In the genomic region with DNA sequence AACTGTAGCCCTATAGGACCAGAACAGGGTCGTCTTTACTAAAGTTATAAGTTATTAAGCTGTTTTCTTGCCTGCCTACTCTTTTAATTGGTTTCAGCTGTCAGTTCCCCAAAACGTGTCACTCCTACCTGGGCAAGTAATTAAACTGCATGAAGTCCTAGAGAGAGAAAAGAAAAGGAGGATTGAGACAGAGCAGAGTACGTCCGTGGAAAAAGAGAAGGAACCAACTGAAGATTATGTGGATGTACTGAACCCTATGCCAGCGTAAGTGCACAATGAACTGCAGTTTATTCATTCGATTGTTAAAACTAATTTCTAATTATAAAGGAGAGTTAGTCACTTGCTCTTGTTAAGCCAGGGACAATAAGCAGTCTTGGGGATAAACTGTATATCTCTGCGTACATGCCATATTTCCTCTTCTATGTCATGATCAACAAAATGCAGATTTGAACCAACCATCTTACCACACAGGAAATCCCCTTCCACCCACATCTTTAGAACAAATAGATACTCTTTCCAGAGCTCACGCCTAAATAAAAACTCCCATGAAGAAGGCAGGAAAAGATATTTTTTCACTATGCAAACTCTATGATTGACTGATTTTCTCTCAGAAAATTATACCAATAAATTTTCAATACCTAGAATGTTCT, we compare ENCODE assay signal across 10 cellular contexts. TPM values are rescaled to one million over a fixed set of nuclear protein-coding genes. Genes with fewer than 3 reads are reported as not detected.
DNase-seq lines count a peak whose midpoint lies in the region; ATAC-seq and TF ChIP-seq lines count a peak whose summit lies in the region.
"Had no signal": no experiment of that assay in that cellular context is flagged by ENCODE, and none has a peak within 500 bp of the region (broad histone marks: within the 10 kb centered on the region; RNA-seq: fewer than 3 reads in every experiment).

No MANE protein-coding gene starts in this region.

- TF ChIP-seq EP300 in transverse colon (IDR thresholded peaks at IDR 0.05; ENCODE audit: low read depth): no peak

- no peaks in the 10 kb centered on the region for H3K4me1 ChIP-seq in transverse colon

- H3K27ac Mint-ChIP-seq in WTC11: no peak overlapping the region

- no peak overlapping the region for H3K4me3 Mint-ChIP-seq in WTC11

- intact Hi-C loops in transverse colon (cut with DNase I; ENCODE audit: low total_unique reads): no loop called here

- ATAC-seq in HG03439 (IDR thresholded peaks at IDR 0.05; ENCODE audit: unreplicated experiment): peak; percentile 41
- ATAC-seq in WTC11: no peak

- TF ChIP-seq POLR2A in transverse colon (IDR thresholded peaks at IDR 0.05): no peak

- no peaks in the 10 kb centered on the region for H3K27me3 Mint-ChIP-seq in WTC11 (ENCODE audit: low read depth)

- no peaks in the 10 kb centered on the region for H3K36me3 ChIP-seq in transverse colon

- no peaks in the 10 kb centered on the region for H3K9me3 ChIP-seq in transverse colon

- no peak overlapping the region for H3K27ac ChIP-seq in transverse colon

- no peaks in the 10 kb centered on the region for H3K27me3 ChIP-seq in transverse colon

- TF ChIP-seq CTCF in GM12865 (IDR thresholded peaks at IDR 0.05; ENCODE audit: insufficient read depth, low read depth, low read length, missing control alignments): no peak
- no peak for TF ChIP-seq CTCF in GM20000 (IDR thresholded peaks at IDR 0.05; ENCODE audit: extremely low read depth, missing control alignments)
- TF ChIP-seq CTCF in WTC11 (IDR thresholded peaks at IDR 0.05): no peak
- TF ChIP-seq CTCF in transverse colon (IDR thresholded peaks at IDR 0.05): no peak

- in situ Hi-C loops in transverse colon (cut with MboI; ENCODE audit: low pct_ligation_motif_present in 1 of 4, low pct_unique_long_range_greater_than_20kb in 1 of 4, low sequenced_read_pairs in 3 of 4): no loop called here

- POLR2A ChIA-PET in WTC11 (lab: Charles Lee): no interaction called here

- no peaks in the 10 kb centered on the region for H3K4me1 Mint-ChIP-seq in WTC11

- H3K9me3 Mint-ChIP-seq in WTC11: no peaks in the 10 kb centered on the region

- no peaks in the 10 kb centered on the region for H3K36me3 Mint-ChIP-seq in WTC11

- H3K4me3 ChIP-seq in GM12865 (ENCODE audit: low read depth, low read length): no peak overlapping the region
- no peak overlapping the region for H3K4me3 ChIP-seq in transverse colon

- CTCF ChIA-PET in WTC11 (lab: Charles Lee): no interaction called here

- peak; percentile 56 for DNase-seq in GM12865 (ENCODE audit: low read depth)
- peak; percentile 25 for DNase-seq in GM20000 (ENCODE audit: low spot score)
- DNase-seq in central memory CD4-positive, alpha-beta T cell: peak; percentile 55
- no peak for DNase-seq in WTC11 (ENCODE audit: low spot score)
- no peak for DNase-seq in hippocampal formation (lab: John Stamatoyannopoulos, UW)
- no peak for DNase-seq in transverse colon
- no peak for DNase-seq in SKM-1 (lab: John Stamatoyannopoulos, UW; ENCODE audit: unreplicated experiment)
- DNase-seq: T-helper 9 cell had no signal

- 65 to 67% methylated on average over 8 of the region's 8 CpGs for WGBS in transverse colon (ENCODE audit: low coverage in 1 of 2), 2 donors

TF ChIP-seq in WTC11, 78 proteins besides CTCF, POLR2A, EP300 and RAD21:
- TF ChIP-seq SOX15 (CRISPR knock-in tag; IDR thresholded peaks at IDR 0.05): no peak
- no peak for TF ChIP-seq RELA (CRISPR knock-in tag; IDR thresholded peaks at IDR 0.05; ENCODE audit: borderline replicate concordance)
- no peak for TF ChIP-seq HMGA2 (CRISPR knock-in tag; IDR thresholded peaks at IDR 0.05)
- no peak for TF ChIP-seq ZNF232 (CRISPR knock-in tag; IDR thresholded peaks at IDR 0.05)
- no peak for TF ChIP-seq OVOL2 (CRISPR knock-in tag; IDR thresholded peaks at IDR 0.05; ENCODE audit: borderline replicate concordance)
- TF ChIP-seq, protein P1, sequence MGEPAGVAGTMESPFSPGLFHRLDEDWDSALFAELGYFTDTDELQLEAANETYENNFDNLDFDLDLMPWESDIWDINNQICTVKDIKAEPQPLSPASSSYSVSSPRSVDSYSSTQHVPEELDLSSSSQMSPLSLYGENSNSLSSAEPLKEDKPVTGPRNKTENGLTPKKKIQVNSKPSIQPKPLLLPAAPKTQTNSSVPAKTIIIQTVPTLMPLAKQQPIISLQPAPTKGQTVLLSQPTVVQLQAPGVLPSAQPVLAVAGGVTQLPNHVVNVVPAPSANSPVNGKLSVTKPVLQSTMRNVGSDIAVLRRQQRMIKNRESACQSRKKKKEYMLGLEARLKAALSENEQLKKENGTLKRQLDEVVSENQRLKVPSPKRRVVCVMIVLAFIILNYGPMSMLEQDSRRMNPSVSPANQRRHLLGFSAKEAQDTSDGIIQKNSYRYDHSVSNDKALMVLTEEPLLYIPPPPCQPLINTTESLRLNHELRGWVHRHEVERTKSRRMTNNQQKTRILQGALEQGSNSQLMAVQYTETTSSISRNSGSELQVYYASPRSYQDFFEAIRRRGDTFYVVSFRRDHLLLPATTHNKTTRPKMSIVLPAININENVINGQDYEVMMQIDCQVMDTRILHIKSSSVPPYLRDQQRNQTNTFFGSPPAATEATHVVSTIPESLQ (CRISPR knock-in tag; IDR thresholded peaks at IDR 0.05): no peak
- TF ChIP-seq, protein P2, sequence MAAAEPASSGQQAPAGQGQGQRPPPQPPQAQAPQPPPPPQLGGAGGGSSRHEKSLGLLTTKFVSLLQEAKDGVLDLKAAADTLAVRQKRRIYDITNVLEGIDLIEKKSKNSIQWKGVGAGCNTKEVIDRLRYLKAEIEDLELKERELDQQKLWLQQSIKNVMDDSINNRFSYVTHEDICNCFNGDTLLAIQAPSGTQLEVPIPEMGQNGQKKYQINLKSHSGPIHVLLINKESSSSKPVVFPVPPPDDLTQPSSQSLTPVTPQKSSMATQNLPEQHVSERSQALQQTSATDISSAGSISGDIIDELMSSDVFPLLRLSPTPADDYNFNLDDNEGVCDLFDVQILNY (CRISPR knock-in tag; IDR thresholded peaks at IDR 0.05): no peak
- TF ChIP-seq EMX1 (CRISPR knock-in tag; IDR thresholded peaks at IDR 0.05): no peak
- TF ChIP-seq FOXJ3 (CRISPR knock-in tag; IDR thresholded peaks at IDR 0.05; ENCODE audit: borderline replicate concordance): no peak
- TF ChIP-seq ZNF317 (CRISPR knock-in tag; IDR thresholded peaks at IDR 0.05; ENCODE audit: borderline replicate concordance, low read depth): no peak
- TF ChIP-seq, protein P3, sequence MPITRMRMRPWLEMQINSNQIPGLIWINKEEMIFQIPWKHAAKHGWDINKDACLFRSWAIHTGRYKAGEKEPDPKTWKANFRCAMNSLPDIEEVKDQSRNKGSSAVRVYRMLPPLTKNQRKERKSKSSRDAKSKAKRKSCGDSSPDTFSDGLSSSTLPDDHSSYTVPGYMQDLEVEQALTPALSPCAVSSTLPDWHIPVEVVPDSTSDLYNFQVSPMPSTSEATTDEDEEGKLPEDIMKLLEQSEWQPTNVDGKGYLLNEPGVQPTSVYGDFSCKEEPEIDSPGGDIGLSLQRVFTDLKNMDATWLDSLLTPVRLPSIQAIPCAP (CRISPR knock-in tag; IDR thresholded peaks at IDR 0.05): no peak
- no peak for TF ChIP-seq TEAD4 (CRISPR knock-in tag; IDR thresholded peaks at IDR 0.05)
- no peak for TF ChIP-seq TP53 (CRISPR knock-in tag; IDR thresholded peaks at IDR 0.05)

RNA-seq across cellular contexts. Expression of a gene that starts 22.8 kb away (rescaled TPM):
- total RNA-seq in WTC11 (2021): not detected in 3 replicates
- 1 to 10 TPM in 2 of 4 donors, under 1 TPM in 1, not detected in 1; 0.55 to 6.2 (median 4.9) TPM for total RNA-seq in transverse colon
- total RNA-seq: fibroblast of villous mesenchyme had no signal

RNA-seq across cellular contexts. Expression of a gene that starts 36.0 kb away (rescaled TPM):
- total RNA-seq in WTC11 (2021): 17.7 to 20.3 TPM (median 19.1 TPM) in 3 replicates
- 10 to 100 TPM; 16.1 to 39.5 (median 23.4) TPM for total RNA-seq in transverse colon

Comparison
In these comparisons a context has a peak if more than half of its experiments do, and no peak if none do; other contexts are left out.
1. DNase-seq: peak in GM12865 (single experiment), GM20000 (single experiment) and central memory CD4-positive, alpha-beta T cell (single experiment); none in WTC11 (single experiment), hippocampal formation (0 of 2), transverse colon (single experiment) and SKM-1 (single experiment).